In genomic region chr2:39491653-39492052, GRCh38 we compare ENCODE assay signal across 1 cellular context.
TF ChIP-seq lines count a peak whose summit lies in the region.

No MANE protein-coding gene starts in this region.

TF ChIP-seq in WTC11, 78 proteins besides CTCF, POLR2A, EP300 and RAD21 (continued from another document):
- TF ChIP-seq AR (CRISPR knock-in tag; IDR thresholded peaks at IDR 0.05), result no peak
- TF ChIP-seq ZNF219 (CRISPR knock-in tag; IDR thresholded peaks at IDR 0.05; ENCODE audit: borderline replicate concordance), result no peak
- no peak for TF ChIP-seq GABPB1 (CRISPR knock-in tag; IDR thresholded peaks at IDR 0.05)
- no peak for TF ChIP-seq E2F5 (CRISPR knock-in tag; IDR thresholded peaks at IDR 0.05)
- TF ChIP-seq ZMAT4 (CRISPR knock-in tag; IDR thresholded peaks at IDR 0.05), result no peak
- TF ChIP-seq ZNF396 (CRISPR knock-in tag; IDR thresholded peaks at IDR 0.05; ENCODE audit: borderline replicate concordance), result no peak
- TF ChIP-seq EMX1 (CRISPR knock-in tag; IDR thresholded peaks at IDR 0.05), result no peak
- no peak for TF ChIP-seq ETV6 (CRISPR knock-in tag; IDR thresholded peaks at IDR 0.05)
